Comparison of ENCODE assay signal across 8 cellular contexts in the genomic region with DNA sequence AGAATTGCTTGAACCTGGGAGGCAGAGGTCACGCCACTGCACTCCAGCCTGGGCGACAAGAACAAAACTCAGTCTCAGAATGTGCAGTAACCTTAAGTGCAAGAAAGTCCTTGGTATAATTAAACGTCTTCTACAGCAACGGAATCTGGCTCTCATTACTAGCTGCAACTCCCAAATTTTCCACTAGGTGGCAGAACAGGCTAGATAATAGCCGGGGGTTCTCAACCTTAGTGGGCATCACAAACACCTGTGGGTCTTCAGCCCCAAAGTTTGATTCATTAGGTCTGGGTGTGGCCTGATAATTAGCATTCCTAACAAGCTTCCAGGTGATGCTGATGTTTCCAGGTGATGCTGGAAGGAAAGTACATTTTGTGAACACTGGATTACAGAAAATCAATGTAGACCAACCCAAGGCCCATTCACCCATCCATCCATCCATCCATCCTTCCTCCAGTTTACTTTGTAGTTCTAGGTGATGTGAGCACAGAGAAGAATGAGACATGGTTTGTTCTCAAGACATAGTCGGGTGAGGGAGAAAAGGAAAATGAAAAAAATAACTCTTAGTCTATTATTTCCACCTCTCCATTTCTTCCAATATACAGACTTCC. TPM values are rescaled to one million over a fixed set of nuclear protein-coding genes. Genes with fewer than 3 reads are reported as not detected.
DNase-seq lines count a peak whose midpoint lies in the region; ATAC-seq and TF ChIP-seq lines count a peak whose summit lies in the region.

No MANE protein-coding gene starts in this region.

- BruUV-seq in Calu3 (replicated peaks; lab: Mats Ljungman, UMichigan), result no TSS peak

- no peak overlapping the region for H3K4me3 ChIP-seq in GM23338
- H3K4me3 ChIP-seq in choroid plexus epithelial cell (ENCODE audit: low read depth, low read length), result no peak overlapping the region
- H3K4me3 ChIP-seq in right lobe of liver, result no peak overlapping the region

- H3K27ac ChIP-seq in GM23338 (ENCODE audit: low read depth), result peak overlapping the region; percentile 46; the same call in 1 of the 2 replicates
- no peak overlapping the region for H3K27ac ChIP-seq in right lobe of liver

- H3K4me3 Mint-ChIP-seq in Calu3 (ENCODE audit: low read depth, unreplicated experiment), result no peak overlapping the region
- H3K4me3 Mint-ChIP-seq in GM23338, result no peak overlapping the region

- WGBS in right lobe of liver (ENCODE audit: insufficient coverage, low coverage, low lambda C conversion rate, missing lambda C conversion rate), result 8% methylated on average over 6 of the region's 6 CpGs

- peak; percentile 68 for TF ChIP-seq CTCF in Calu3 (IDR thresholded peaks at IDR 0.05; ENCODE audit: unreplicated experiment)
- TF ChIP-seq CTCF in GM23338 (conservative IDR thresholded peaks at IDR 0.05; ENCODE audit: low read depth in 2 of 2), result peak; percentile 86 to 93
- peak; percentile 85 for TF ChIP-seq CTCF in choroid plexus epithelial cell (conservative IDR thresholded peaks at IDR 0.05; ENCODE audit: low read depth, low read length)
- peak; percentile 87 to 93 (median 90) for TF ChIP-seq CTCF in right lobe of liver (IDR thresholded peaks at IDR 0.05)

- CTCF ChIA-PET in Calu3 (lab: Charles Lee), result interaction anchor here (0.6 to 1.3 kb wide), 7 partner anchors 17 to 304 kb away, joined by 3 to 6 read pairs (median 3); no protein-coding TSS in a partner anchor

- no peaks in the 10 kb centered on the region for H3K9me2 ChIP-seq in GM23338 (ENCODE audit: insufficient read depth)

- no peaks in the 10 kb centered on the region for H3K4me1 Mint-ChIP-seq in Calu3 (ENCODE audit: low read depth, unreplicated experiment)
- no peaks in the 10 kb centered on the region for H3K4me1 Mint-ChIP-seq in GM23338

- no peaks in the 10 kb centered on the region for H3K4me1 ChIP-seq in GM23338 (ENCODE audit: insufficient read depth)
- peaks cover 0 to 8% (median 0%) of the 10 kb centered on the region in 4 donors for H3K4me1 ChIP-seq in right lobe of liver

- H3F3A ChIP-seq in GM23338 (replicated peaks; ENCODE audit: low read depth), result no peaks in the 10 kb centered on the region

- no peaks in the 10 kb centered on the region for H3K79me2 ChIP-seq in GM23338 (replicated peaks; ENCODE audit: insufficient read depth)

- ATAC-seq in GM23338 (peak; percentile 77), right lobe of liver (peak; percentile 78 to 87 (median 85)), HG02938 (IDR thresholded peaks at IDR 0.05; ENCODE audit: unreplicated experiment) (no peak)

- H3K36me3 Mint-ChIP-seq in Calu3 (ENCODE audit: insufficient read depth, unreplicated experiment) (no peaks in the 10 kb centered on the region), GM23338 (ENCODE audit: low read depth) (0 out of 3 replicates have a peak, but pooled peaks cover under 1% of the 10 kb centered on the region)

- H4K20me1 ChIP-seq in GM23338 (replicated peaks; ENCODE audit: insufficient read depth), result peaks cover 2% of the 10 kb centered on the region; the same call in 1 of the 2 replicates

- H3K27ac Mint-ChIP-seq in Calu3 (ENCODE audit: unreplicated experiment) (no peak overlapping the region), GM23338 (no peak overlapping the region)

- H3K9me3 ChIP-seq in right lobe of liver, result no peaks in the 10 kb centered on the region

- H3K36me3 ChIP-seq in GM23338 (ENCODE audit: insufficient read depth), result no peaks in the 10 kb centered on the region; the same call in 1 of the 2 replicates
- no peaks in the 10 kb centered on the region for H3K36me3 ChIP-seq in right lobe of liver

- no peak overlapping the region for H2AFZ ChIP-seq in GM23338

- H3K27me3 Mint-ChIP-seq in Calu3 (ENCODE audit: unreplicated experiment) (no peaks in the 10 kb centered on the region), GM23338 (ENCODE audit: insufficient read depth, low read depth, poor library complexity) (no peaks in the 10 kb centered on the region)

- H3K27me3 ChIP-seq in GM23338 (ENCODE audit: insufficient read depth) (no peaks in the 10 kb centered on the region), right lobe of liver (no peaks in the 10 kb centered on the region)

- no peaks in the 10 kb centered on the region for H3K9me3 Mint-ChIP-seq in Calu3 (ENCODE audit: low read depth, unreplicated experiment)
- H3K9me3 Mint-ChIP-seq in GM23338, result no peaks in the 10 kb centered on the region

- H3K4me2 ChIP-seq in GM23338, result no peak overlapping the region

- TF ChIP-seq POLR2A in right lobe of liver (IDR thresholded peaks at IDR 0.05), result no peak

- intact Hi-C loops in Calu3 (cut with micrococcal nuclease; ENCODE audit: unreplicated experiment) (loop anchor here (1.0 to 5.0 kb wide), 2 partner anchors 180 to 306 kb away; no protein-coding TSS in a partner anchor), right lobe of liver (cut with DNase I) (loop anchor here in 1 of 2 donors (10.0 kb wide), 1 partner anchor 179 kb away; no protein-coding TSS in a partner anchor)

- DNase-seq in Calu3 (peak; percentile 58), GM23338 (ENCODE audit: low spot score) (peak; percentile 77), NCI-H2107 (lab: John Stamatoyannopoulos, UW) (peak; percentile 22), choroid plexus epithelial cell (ENCODE audit: low read depth) (peak; percentile 61), right lobe of liver (no peak)
- peak; percentile 57 to 83 for DNase-seq in activated CD4-positive, alpha-beta T cell treated with anti-CD3 and anti-CD28 coated beads for 4 hours
- peak; percentile 14 for DNase-seq in stimulated activated CD8-positive, alpha-beta memory T cell treated with anti-CD3 and anti-CD28 coated beads, Interleukin-12 subunit alpha, Interleukin-12 subunit beta, amount 100 ng/mL, for 4 hours (ENCODE audit: low read depth)

TF ChIP-seq in GM23338, 12 proteins besides CTCF, POLR2A, EP300 and RAD21 (continues in another document):
- TF ChIP-seq CREB1 (CRISPR knock-in tag; IDR thresholded peaks at IDR 0.05; ENCODE audit: low read depth), result no peak
- no peak for TF ChIP-seq JUNB (IDR thresholded peaks at IDR 0.05; ENCODE audit: unreplicated experiment)
- TF ChIP-seq, protein P1, sequence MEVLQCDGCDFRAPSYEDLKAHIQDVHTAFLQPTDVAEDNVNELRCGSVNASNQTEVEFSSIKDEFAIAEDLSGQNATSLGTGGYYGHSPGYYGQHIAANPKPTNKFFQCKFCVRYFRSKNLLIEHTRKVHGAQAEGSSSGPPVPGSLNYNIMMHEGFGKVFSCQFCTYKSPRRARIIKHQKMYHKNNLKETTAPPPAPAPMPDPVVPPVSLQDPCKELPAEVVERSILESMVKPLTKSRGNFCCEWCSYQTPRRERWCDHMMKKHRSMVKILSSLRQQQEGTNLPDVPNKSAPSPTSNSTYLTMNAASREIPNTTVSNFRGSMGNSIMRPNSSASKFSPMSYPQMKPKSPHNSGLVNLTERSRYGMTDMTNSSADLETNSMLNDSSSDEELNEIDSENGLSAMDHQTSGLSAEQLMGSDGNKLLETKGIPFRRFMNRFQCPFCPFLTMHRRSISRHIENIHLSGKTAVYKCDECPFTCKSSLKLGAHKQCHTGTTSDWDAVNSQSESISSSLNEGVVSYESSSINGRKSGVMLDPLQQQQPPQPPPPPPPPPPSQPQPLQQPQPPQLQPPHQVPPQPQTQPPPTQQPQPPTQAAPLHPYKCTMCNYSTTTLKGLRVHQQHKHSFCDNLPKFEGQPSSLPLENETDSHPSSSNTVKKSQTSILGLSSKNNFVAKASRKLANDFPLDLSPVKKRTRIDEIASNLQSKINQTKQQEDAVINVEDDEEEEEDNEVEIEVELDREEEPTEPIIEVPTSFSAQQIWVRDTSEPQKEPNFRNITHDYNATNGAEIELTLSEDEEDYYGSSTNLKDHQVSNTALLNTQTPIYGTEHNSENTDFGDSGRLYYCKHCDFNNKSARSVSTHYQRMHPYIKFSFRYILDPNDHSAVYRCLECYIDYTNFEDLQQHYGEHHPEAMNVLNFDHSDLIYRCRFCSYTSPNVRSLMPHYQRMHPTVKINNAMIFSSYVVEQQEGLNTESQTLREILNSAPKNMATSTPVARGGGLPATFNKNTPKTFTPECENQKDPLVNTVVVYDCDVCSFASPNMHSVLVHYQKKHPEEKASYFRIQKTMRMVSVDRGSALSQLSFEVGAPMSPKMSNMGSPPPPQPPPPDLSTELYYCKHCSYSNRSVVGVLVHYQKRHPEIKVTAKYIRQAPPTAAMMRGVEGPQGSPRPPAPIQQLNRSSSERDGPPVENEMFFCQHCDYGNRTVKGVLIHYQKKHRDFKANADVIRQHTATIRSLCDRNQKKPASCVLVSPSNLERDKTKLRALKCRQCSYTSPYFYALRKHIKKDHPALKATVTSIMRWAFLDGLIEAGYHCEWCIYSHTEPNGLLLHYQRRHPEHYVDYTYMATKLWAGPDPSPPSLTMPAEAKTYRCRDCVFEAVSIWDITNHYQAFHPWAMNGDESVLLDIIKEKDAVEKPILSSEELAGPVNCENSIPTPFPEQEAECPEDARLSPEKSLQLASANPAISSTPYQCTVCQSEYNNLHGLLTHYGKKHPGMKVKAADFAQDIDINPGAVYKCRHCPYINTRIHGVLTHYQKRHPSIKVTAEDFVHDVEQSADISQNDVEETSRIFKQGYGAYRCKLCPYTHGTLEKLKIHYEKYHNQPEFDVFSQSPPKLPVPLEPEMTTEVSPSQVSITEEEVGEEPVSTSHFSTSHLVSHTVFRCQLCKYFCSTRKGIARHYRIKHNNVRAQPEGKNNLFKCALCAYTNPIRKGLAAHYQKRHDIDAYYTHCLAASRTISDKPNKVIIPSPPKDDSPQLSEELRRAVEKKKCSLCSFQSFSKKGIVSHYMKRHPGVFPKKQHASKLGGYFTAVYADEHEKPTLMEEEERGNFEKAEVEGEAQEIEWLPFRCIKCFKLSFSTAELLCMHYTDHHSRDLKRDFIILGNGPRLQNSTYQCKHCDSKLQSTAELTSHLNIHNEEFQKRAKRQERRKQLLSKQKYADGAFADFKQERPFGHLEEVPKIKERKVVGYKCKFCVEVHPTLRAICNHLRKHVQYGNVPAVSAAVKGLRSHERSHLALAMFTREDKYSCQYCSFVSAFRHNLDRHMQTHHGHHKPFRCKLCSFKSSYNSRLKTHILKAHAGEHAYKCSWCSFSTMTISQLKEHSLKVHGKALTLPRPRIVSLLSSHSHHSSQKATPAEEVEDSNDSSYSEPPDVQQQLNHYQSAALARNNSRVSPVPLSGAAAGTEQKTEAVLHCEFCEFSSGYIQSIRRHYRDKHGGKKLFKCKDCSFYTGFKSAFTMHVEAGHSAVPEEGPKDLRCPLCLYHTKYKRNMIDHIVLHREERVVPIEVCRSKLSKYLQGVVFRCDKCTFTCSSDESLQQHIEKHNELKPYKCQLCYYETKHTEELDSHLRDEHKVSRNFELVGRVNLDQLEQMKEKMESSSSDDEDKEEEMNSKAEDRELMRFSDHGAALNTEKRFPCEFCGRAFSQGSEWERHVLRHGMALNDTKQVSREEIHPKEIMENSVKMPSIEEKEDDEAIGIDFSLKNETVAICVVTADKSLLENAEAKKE (CRISPR knock-in tag; IDR thresholded peaks at IDR 0.05), result no peak

RNA-seq across cellular contexts. Expression of a gene that starts 37.3 kb away (rescaled TPM):
- 40.7 and 44.8 TPM in 2 replicates for total RNA-seq in Calu3 (2022)
- total RNA-seq in GM23338 (2014; rRNA removed; shearing (Covaris generic)), result 47.6 and 55.2 TPM in 2 replicates
- 7.4 and 10.0 TPM in 2 replicates for polyA plus RNA-seq in GM23338 (2016; fragmentation: Nextera tagmentation; extraction: Ambion mirVana)
- total RNA-seq in right lobe of liver, result 10 to 100 TPM; 26.5 to 42.5 (median 35.6) TPM

RNA-seq across cellular contexts. Expression of a gene that starts 41.7 kb away (rescaled TPM):
- total RNA-seq in Calu3 (2022) (6.9 and 7.1 TPM in 2 replicates), right lobe of liver (10 to 100 TPM; 26.8 to 49.0 (median 38.2) TPM)
- total RNA-seq in GM23338 (2014; rRNA removed; shearing (Covaris generic)), result 1.4 and 1.6 TPM in 2 replicates
- polyA plus RNA-seq in GM23338 (2016; fragmentation: Nextera tagmentation; extraction: Ambion mirVana), result 0.87 and 0.90 TPM in 2 replicates

Comparison
In these comparisons a context has a peak if more than half of its experiments do, and no peak if none do; other contexts are left out.
1. DNase-seq: peak in Calu3 (single experiment), GM23338 (single experiment), NCI-H2107 (single experiment), activated CD4-positive, alpha-beta T cell treated with anti-CD3 and anti-CD28 coated beads for 4 hours (2 of 2), choroid plexus epithelial cell (single experiment) and stimulated activated CD8-positive, alpha-beta memory T cell treated with anti-CD3 and anti-CD28 coated beads, Interleukin-12 subunit alpha, Interleukin-12 subunit beta, amount 100 ng/mL, for 4 hours (single experiment); none in right lobe of liver (0 of 3).
2. Peak in every context shown above with its lines, with median percentiles within 50 percentile points of each other: CTCF ChIP-seq.